ENCODE assay signal across 1 cellular context in genomic region chr12:122155705-122156104, GRCh38.
TF ChIP-seq lines count a peak whose summit lies in the region.

No MANE protein-coding gene starts in this region.

TF ChIP-seq in IMR-90, 13 proteins besides CTCF, POLR2A, EP300 and RAD21:
- no peak for TF ChIP-seq CHD1 (IDR thresholded peaks at IDR 0.05; ENCODE audit: low read depth, low read length)
